23 cellular contexts compared by ENCODE assay signal in the genomic region with DNA sequence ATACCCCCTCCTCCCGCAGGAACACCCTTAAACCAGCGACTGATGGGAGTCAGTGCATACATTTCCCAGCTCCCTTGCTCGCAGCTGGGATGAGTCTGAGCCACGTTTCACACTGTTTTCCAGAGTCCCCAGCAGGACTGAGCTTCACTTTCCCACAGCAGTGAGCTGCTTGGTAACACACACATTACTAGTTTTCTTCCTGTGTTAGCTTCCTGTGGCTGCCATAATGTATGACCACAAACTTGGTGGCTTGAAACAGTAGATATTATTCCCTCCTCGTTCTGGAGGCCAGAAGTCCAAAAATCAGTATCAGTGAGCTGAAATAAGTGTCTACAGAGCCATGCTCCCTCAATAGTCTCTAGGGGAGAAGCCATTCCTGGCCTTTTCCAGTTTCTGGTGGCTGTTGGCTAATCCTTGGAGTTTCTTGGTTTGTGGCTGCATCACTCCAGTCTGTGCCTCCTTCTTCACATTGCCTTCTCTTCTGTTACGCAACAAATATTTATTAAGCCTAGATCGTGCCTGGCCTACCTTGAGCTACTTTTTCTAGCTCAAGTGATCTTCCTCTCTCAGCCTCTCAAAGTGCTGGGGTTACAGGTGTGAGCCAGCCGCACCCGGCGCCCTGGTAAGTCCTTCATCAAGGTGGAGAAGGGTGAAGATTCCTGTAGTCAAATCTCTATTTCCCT. TPM values are rescaled to one million over a fixed set of nuclear protein-coding genes. Genes with fewer than 3 reads are reported as not detected.
DNase-seq lines count a peak whose midpoint lies in the region; ATAC-seq, FAIRE-seq and TF ChIP-seq lines count a peak whose summit lies in the region.
"Had no signal": no experiment of that assay in that cellular context is flagged by ENCODE, and none has a peak within 500 bp of the region (broad histone marks: within the 10 kb centered on the region; RNA-seq: fewer than 3 reads in every experiment).

No MANE protein-coding gene starts in this region.

- no peak overlapping the region for H3K27ac ChIP-seq in CD4-positive, alpha-beta T cell (ENCODE audit: low read depth, low read length)
- H3K27ac ChIP-seq in transverse colon, result no peak overlapping the region
- H3K27ac ChIP-seq: body of pancreas had no signal

- H3K36me3 ChIP-seq in transverse colon, result no peaks in the 10 kb centered on the region

- FAIRE-seq in GM19239 (lab: Jason Lieb, UNC), result no peak
- FAIRE-seq: islet of Langerhans had no signal

- no peaks in the 10 kb centered on the region for H3K36me3 Mint-ChIP-seq in activated CD4-positive, alpha-beta T cell treated with anti-CD3 and anti-CD28 coated beads for 36 hours (ENCODE audit: low read depth)
- H3K36me3 Mint-ChIP-seq in CD4-positive, alpha-beta T cell (ENCODE audit: low read depth), result no peaks in the 10 kb centered on the region
- peaks cover 19 to 31% of the 10 kb centered on the region in 2 donors for H3K36me3 Mint-ChIP-seq in activated naive CD4-positive, alpha-beta T cell treated with anti-CD3 and anti-CD28 coated beads, Interleukin-2, amount 50 U/mL, for 72 hours
- H3K36me3 Mint-ChIP-seq in natural killer cell, result peaks cover 13% of the 10 kb centered on the region

- no peaks in the 10 kb centered on the region for H3K4me1 ChIP-seq in transverse colon

- H3K27ac Mint-ChIP-seq in activated CD4-positive, alpha-beta T cell treated with anti-CD3 and anti-CD28 coated beads for 36 hours, result peak overlapping the region; percentile 66
- H3K27ac Mint-ChIP-seq in CD4-positive, alpha-beta T cell, result peak overlapping the region; percentile 86
- peak overlapping the region; percentile 41 to 61 for H3K27ac Mint-ChIP-seq in activated naive CD4-positive, alpha-beta T cell treated with anti-CD3 and anti-CD28 coated beads, Interleukin-2, amount 50 U/mL, for 72 hours
- H3K27ac Mint-ChIP-seq in natural killer cell, result peak overlapping the region; percentile 89 to 93

- no peak for TF ChIP-seq CTCF in CD4-positive, alpha-beta T cell (IDR thresholded peaks at IDR 0.05)
- no peak for TF ChIP-seq CTCF in natural killer cell (IDR thresholded peaks at IDR 0.05)
- TF ChIP-seq CTCF in transverse colon (IDR thresholded peaks at IDR 0.05), result no peak

- CTCF ChIA-PET in activated CD4-positive, alpha-beta T cell treated with anti-CD3 and anti-CD28 coated beads for 36 hours (lab: Charles Lee), result interaction anchor here (0.9 to 6.9 kb wide), 5 partner anchors 8 to 597 kb away, joined by 3 to 87 read pairs (median 3); no protein-coding TSS in a partner anchor
- CTCF ChIA-PET in CD4-positive, alpha-beta T cell (lab: Charles Lee), result interaction anchor here (0.7 kb wide), 1 partner anchor 85 kb away, joined by 3 read pairs; no protein-coding TSS in a partner anchor

- no peak for TF ChIP-seq EP300 in transverse colon (IDR thresholded peaks at IDR 0.05; ENCODE audit: low read depth)

- peaks cover 19% of the 10 kb centered on the region for H3K9me3 Mint-ChIP-seq in activated CD4-positive, alpha-beta T cell treated with anti-CD3 and anti-CD28 coated beads for 36 hours (ENCODE audit: low read depth)
- H3K9me3 Mint-ChIP-seq in CD4-positive, alpha-beta T cell, result no peaks in the 10 kb centered on the region
- peaks cover 11 to 25% of the 10 kb centered on the region in 2 donors for H3K9me3 Mint-ChIP-seq in activated naive CD4-positive, alpha-beta T cell treated with anti-CD3 and anti-CD28 coated beads, Interleukin-2, amount 50 U/mL, for 72 hours
- peaks cover 2 to 3% of the 10 kb centered on the region in 2 donors for H3K9me3 Mint-ChIP-seq in natural killer cell

- intact Hi-C loops in activated CD4-positive, alpha-beta T cell treated with anti-CD3 and anti-CD28 coated beads for 36 hours (cut with DNase I, micrococcal nuclease), result loop anchor here (5.0 to 10.0 kb wide), 2 partner anchors 183 to 515 kb away; partner anchors contain the start of genes BRAT1 (in 1 of the 2) and IQCE (in 1 of the 2)
- intact Hi-C loops in CD4-positive, alpha-beta T cell (cut with DNase I, micrococcal nuclease), result loop anchor here in 1 of 2 experiments (2.0 to 5.0 kb wide), 2 partner anchors 17 to 47 kb away; no protein-coding TSS in a partner anchor
- intact Hi-C loops in natural killer cell (cut with micrococcal nuclease), result loop anchor here (2.0 to 5.0 kb wide), 4 partner anchors 38 to 167 kb away; no protein-coding TSS in a partner anchor
- intact Hi-C loops in transverse colon (cut with DNase I; ENCODE audit: low total_unique reads), result no loop called here

- no peak for ATAC-seq in activated CD4-positive, alpha-beta T cell treated with anti-CD3 and anti-CD28 coated beads for 36 hours
- no peak for ATAC-seq in CD4-positive, alpha-beta T cell (ENCODE audit: poor library complexity)
- no peak for ATAC-seq in activated naive CD4-positive, alpha-beta T cell treated with anti-CD3 and anti-CD28 coated beads, Interleukin-2, amount 50 U/mL, for 72 hours
- peak; percentile 44 to 74 (median 74) for ATAC-seq in natural killer cell
- ATAC-seq: activated CD4-positive, CD25-positive, alpha-beta regulatory T cell treated with anti-CD3 and anti-CD28 coated beads, Interleukin-2, amount 50 U/mL, for 24 hours; body of pancreas had no signal

- peaks cover 56% of the 10 kb centered on the region for H3K4me1 Mint-ChIP-seq in activated CD4-positive, alpha-beta T cell treated with anti-CD3 and anti-CD28 coated beads for 36 hours
- H3K4me1 Mint-ChIP-seq in CD4-positive, alpha-beta T cell (ENCODE audit: low read depth), result peaks cover 71% of the 10 kb centered on the region
- H3K4me1 Mint-ChIP-seq in natural killer cell, result peaks cover 86 to 93% of the 10 kb centered on the region in 2 donors

- no peaks in the 10 kb centered on the region for H3K27me3 ChIP-seq in CD4-positive, alpha-beta T cell (ENCODE audit: control insufficient read depth, insufficient read depth, low read length)
- no peaks in the 10 kb centered on the region for H3K27me3 ChIP-seq in transverse colon
- H3K27me3 ChIP-seq: body of pancreas had no signal

- 73 to 79% methylated on average over 2 to 10 of the region's 10 CpGs for WGBS in transverse colon (ENCODE audit: low coverage in 1 of 2), 2 donors

- no peaks in the 10 kb centered on the region for H3K27me3 Mint-ChIP-seq in activated CD4-positive, alpha-beta T cell treated with anti-CD3 and anti-CD28 coated beads for 36 hours
- no peaks in the 10 kb centered on the region for H3K27me3 Mint-ChIP-seq in CD4-positive, alpha-beta T cell
- no peaks in the 10 kb centered on the region for H3K27me3 Mint-ChIP-seq in natural killer cell (ENCODE audit: low read depth in 2 of 2)

- POLR2A ChIA-PET in activated CD4-positive, alpha-beta T cell treated with anti-CD3 and anti-CD28 coated beads for 36 hours (lab: Charles Lee), result interaction anchor here (1.2 kb wide), 1 partner anchor 23 kb away, joined by 3 read pairs; no protein-coding TSS in a partner anchor
- POLR2A ChIA-PET in CD4-positive, alpha-beta T cell (lab: Charles Lee), result interaction anchor here (0.6 to 2.3 kb wide), 4 partner anchors 20 to 157 kb away, joined by 3 to 27 read pairs (median 6); no protein-coding TSS in a partner anchor

- H3K9me3 ChIP-seq in CD4-positive, alpha-beta T cell (ENCODE audit: control insufficient read depth, low read length), result no peaks in the 10 kb centered on the region
- H3K9me3 ChIP-seq in transverse colon, result no peaks in the 10 kb centered on the region
- H3K9me3 ChIP-seq: body of pancreas had no signal

- TF ChIP-seq POLR2A in transverse colon (IDR thresholded peaks at IDR 0.05), result no peak

- in situ Hi-C loops in transverse colon (cut with MboI; ENCODE audit: low pct_ligation_motif_present in 1 of 4, low pct_unique_long_range_greater_than_20kb in 1 of 4, low sequenced_read_pairs in 3 of 4), result no loop called here

- no peak overlapping the region for H3K4me3 Mint-ChIP-seq in activated CD4-positive, alpha-beta T cell treated with anti-CD3 and anti-CD28 coated beads for 36 hours
- peak overlapping the region; percentile 52 for H3K4me3 Mint-ChIP-seq in CD4-positive, alpha-beta T cell
- H3K4me3 Mint-ChIP-seq in natural killer cell, result peak overlapping the region; percentile 85

- no peak for DNase-seq in activated CD4-positive, alpha-beta T cell treated with anti-CD3 and anti-CD28 coated beads for 36 hours
- DNase-seq in activated CD4-positive, alpha-beta T cell treated with anti-CD3 and anti-CD28 coated beads, Interleukin-2, amount 50 U/mL, for 4 hours, result no peak
- DNase-seq in CD4-positive, alpha-beta T cell, result no peak
- no peak for DNase-seq in activated naive CD4-positive, alpha-beta T cell treated with anti-CD3 and anti-CD28 coated beads, Interleukin-2, amount 50 U/mL, for 72 hours (ENCODE audit: low spot score in 2 of 2)
- DNase-seq in natural killer cell, result peak; percentile 44
- DNase-seq in transverse colon, result no peak
- DNase-seq in GM19239 (ENCODE audit: insufficient read length, low spot score), result no peak
- no peak for DNase-seq in D341Med (ENCODE audit: low spot score)
- DNase-seq: 8988T; activated CD8-positive, alpha-beta memory T cell treated with anti-CD3 and anti-CD28 coated beads, Interleukin-2, amount 50 U/mL, for 48 hours; body of pancreas; Calu3; foreskin fibroblast; hypothalamus; NCI-H1092; NCI-H2029; NCI-H226; stimulated activated CD4-positive, alpha-beta T cell treated with anti-CD3 and anti-CD28 coated beads, Interleukin-4, amount 100 ng/mL, for 1 hour; trophoblast cell had no signal

- H3K4me3 ChIP-seq in transverse colon, result no peak overlapping the region
- H3K4me3 ChIP-seq: body of pancreas, skin epidermis had no signal

RNA-seq across cellular contexts. Expression of gene CARD11, which starts 26.2 kb away (rescaled TPM):
- 100 to 1,000 TPM; 108 to 118 TPM for total RNA-seq in activated CD4-positive, alpha-beta T cell treated with anti-CD3 and anti-CD28 coated beads for 36 hours
- total RNA-seq in CD4-positive, alpha-beta T cell, result 100 to 1,000 TPM; 118 to 122 TPM
- total RNA-seq in activated naive CD4-positive, alpha-beta T cell treated with anti-CD3 and anti-CD28 coated beads, Interleukin-2, amount 50 U/mL, for 72 hours, result 100 to 1,000 TPM in 1 of 2 donors, 10 to 100 TPM in 1; 83.3 to 131 TPM
- total RNA-seq in natural killer cell, result 100 to 1,000 TPM; 196 to 233 (median 199) TPM
- total RNA-seq in transverse colon, result 10 to 100 TPM in 1 of 4 donors, 1 to 10 TPM in 2, under 1 TPM in 1; 0.96 to 47.5 (median 6.6) TPM
- total RNA-seq: LHCN-M2 had no signal

Comparison
In these comparisons a context has a peak if more than half of its experiments do, and no peak if none do; other contexts are left out.
1. ATAC-seq: peak in natural killer cell (3 of 3); none in activated CD4-positive, alpha-beta T cell treated with anti-CD3 and anti-CD28 coated beads for 36 hours (single experiment), CD4-positive, alpha-beta T cell (single experiment) and activated naive CD4-positive, alpha-beta T cell treated with anti-CD3 and anti-CD28 coated beads, Interleukin-2, amount 50 U/mL, for 72 hours (0 of 2).
2. Peak in every context shown above with its lines, with median percentiles within 50 percentile points of each other: H3K27ac Mint-ChIP-seq.